Comparison of ENCODE assay signal across 2 cellular contexts in genomic region chr9:107235765-107236442, GRCh38.
A peak's percentile ranks its signal among the peaks of the same experiment; 100 is the strongest.
TF ChIP-seq lines count a peak whose summit lies in the region.

No MANE protein-coding gene starts in this region.

TF ChIP-seq in liver, 16 proteins besides CTCF, POLR2A, EP300 and RAD21:
- TF ChIP-seq TAF1 (conservative IDR thresholded peaks at IDR 0.05) (no peak), FOXA2 (IDR thresholded peaks at IDR 0.05) (no peak), RXRA (IDR thresholded peaks at IDR 0.05) (peak in 1 of 2 donors; percentile 24), JUND (IDR thresholded peaks at IDR 0.05) (peak in 1 of 2 donors; percentile 11), FOXA1 (IDR thresholded peaks at IDR 0.05) (no peak), YY1 (IDR thresholded peaks at IDR 0.05) (no peak), HNF4A (conservative IDR thresholded peaks at IDR 0.05) (peak; percentile 69 to 77), ATF3 (IDR thresholded peaks at IDR 0.05) (no peak), SP1 (IDR thresholded peaks at IDR 0.05) (peak; percentile 36), GABPA (IDR thresholded peaks at IDR 0.05 in 1 of 2, conservative IDR thresholded peaks at IDR 0.05 in 1 of 2) (no peak)

TF ChIP-seq in HepG2, 621 proteins besides CTCF, POLR2A, EP300 and RAD21:
- no peak for TF ChIP-seq RBAK (CRISPR knock-in tag; IDR thresholded peaks at IDR 0.05)
- TF ChIP-seq PHF21A (CRISPR knock-in tag; IDR thresholded peaks at IDR 0.05) = no peak
- TF ChIP-seq ZNF709 (CRISPR knock-in tag; IDR thresholded peaks at IDR 0.05) = no peak
- TF ChIP-seq SMC3 (IDR thresholded peaks at IDR 0.05; ENCODE audit: low read length) = no peak
- no peak for TF ChIP-seq DRAP1 (CRISPR knock-in tag; IDR thresholded peaks at IDR 0.05)
- TF ChIP-seq ZNF788 (CRISPR knock-in tag; IDR thresholded peaks at IDR 0.05; ENCODE audit: borderline replicate concordance) = no peak
- TF ChIP-seq RFX5 (IDR thresholded peaks at IDR 0.05; ENCODE audit: low read depth, low read length) = no peak
- no peak for TF ChIP-seq NR2F2 (IDR thresholded peaks at IDR 0.05; ENCODE audit: borderline replicate concordance, low read depth)
- TF ChIP-seq MTA1 (CRISPR knock-in tag; IDR thresholded peaks at IDR 0.05; ENCODE audit: borderline replicate concordance) = no peak
- no peak for TF ChIP-seq ZNF431 (CRISPR knock-in tag; IDR thresholded peaks at IDR 0.05; ENCODE audit: borderline replicate concordance, low read depth)
- TF ChIP-seq ZNF362 (CRISPR knock-in tag; IDR thresholded peaks at IDR 0.05; ENCODE audit: borderline replicate concordance) = no peak
- no peak for TF ChIP-seq PITX1 (CRISPR knock-in tag; IDR thresholded peaks at IDR 0.05)
- no peak for TF ChIP-seq ZNF558 (CRISPR knock-in tag; IDR thresholded peaks at IDR 0.05; ENCODE audit: borderline replicate concordance)
- no peak for TF ChIP-seq FOXO4 (CRISPR knock-in tag; conservative IDR thresholded peaks at IDR 0.05)
- no peak for TF ChIP-seq ZNF564 (CRISPR knock-in tag; IDR thresholded peaks at IDR 0.05)
- no peak for TF ChIP-seq ZNF33B (CRISPR knock-in tag; IDR thresholded peaks at IDR 0.05)
- no peak for TF ChIP-seq SALL2 (CRISPR knock-in tag; IDR thresholded peaks at IDR 0.05)
